In genomic region chr4:104941661-104942062, GRCh38 we compare ENCODE assay signal across 14 cellular contexts.
DNase-seq lines count a peak whose midpoint lies in the region; ATAC-seq and TF ChIP-seq lines count a peak whose summit lies in the region.
"Had no signal": no experiment of that assay in that cellular context is flagged by ENCODE, and none has a peak within 500 bp of the region (broad histone marks: within the 10 kb centered on the region; RNA-seq: fewer than 3 reads in every experiment).

No MANE protein-coding gene starts in this region.

- H3K4me2 ChIP-seq in mesendoderm (ENCODE audit: low read length) = no peak overlapping the region

- H3K4me3 Mint-ChIP-seq in activated naive CD4-positive, alpha-beta T cell treated with anti-CD3 and anti-CD28 coated beads for 36 hours = no peak overlapping the region

- H3K4ac ChIP-seq in mesendoderm (ENCODE audit: low read depth, low read length) = no peak overlapping the region

- H3K56ac ChIP-seq in mesendoderm (ENCODE audit: low read length) = no peak overlapping the region

- no peak overlapping the region for H3K18ac ChIP-seq in mesendoderm (ENCODE audit: low read length)

- no peaks in the 10 kb centered on the region for H3K9me3 ChIP-seq in heart right ventricle
- no peaks in the 10 kb centered on the region for H3K9me3 ChIP-seq in testis
- H3K9me3 ChIP-seq: uterus had no signal

- WGBS in mesendoderm (ENCODE audit: extremely low coverage, insufficient coverage, low lambda C conversion rate) = no CpG with 5 or more reads among the region's 1 CpG
- WGBS in heart right ventricle, 2 donors = 35 to 37% methylated on average over 1 of the region's 1 CpG
- 49 to 57% methylated on average over 1 of the region's 1 CpG for WGBS in testis, 2 donors

- peaks cover 5% of the 10 kb centered on the region for H3K4me1 Mint-ChIP-seq in activated naive CD4-positive, alpha-beta T cell treated with anti-CD3 and anti-CD28 coated beads for 36 hours (ENCODE audit: low read depth)

- H2AK5ac ChIP-seq in mesendoderm (ENCODE audit: low read length) = no peak overlapping the region

- no peak overlapping the region for H3K4me3 ChIP-seq in mesendoderm (ENCODE audit: low read length)
- no peak overlapping the region for H3K4me3 ChIP-seq in heart right ventricle
- H3K4me3 ChIP-seq in testis = no peak overlapping the region
- H3K4me3 ChIP-seq: uterus had no signal

- H2BK15ac ChIP-seq in mesendoderm (replicated peaks; ENCODE audit: low read depth) = no peak overlapping the region

- H4K8ac ChIP-seq in mesendoderm (ENCODE audit: low read depth, low read length) = no peak overlapping the region

- TF ChIP-seq CTCF in heart right ventricle (IDR thresholded peaks at IDR 0.05) (no peak), testis (IDR thresholded peaks at IDR 0.05) (no peak)

- H3K27ac Mint-ChIP-seq in activated naive CD4-positive, alpha-beta T cell treated with anti-CD3 and anti-CD28 coated beads for 36 hours = no peak overlapping the region

- TF ChIP-seq POLR2A in testis (IDR thresholded peaks at IDR 0.05) = no peak

- no peaks in the 10 kb centered on the region for H3K79me1 ChIP-seq in mesendoderm (ENCODE audit: low read length)

- CTCF ChIA-PET in activated naive CD4-positive, alpha-beta T cell treated with anti-CD3 and anti-CD28 coated beads for 36 hours (lab: Charles Lee) = no interaction called here

- H3K9ac ChIP-seq in mesendoderm (ENCODE audit: low read length) = no peak overlapping the region

- H3K27me3 Mint-ChIP-seq in activated naive CD4-positive, alpha-beta T cell treated with anti-CD3 and anti-CD28 coated beads for 36 hours (ENCODE audit: low read depth) = no peaks in the 10 kb centered on the region

- H3K9me3 Mint-ChIP-seq in activated naive CD4-positive, alpha-beta T cell treated with anti-CD3 and anti-CD28 coated beads for 36 hours = no peaks in the 10 kb centered on the region

- intact Hi-C loops in heart right ventricle (cut with DNase I) (no loop called here), testis (cut with DNase I; ENCODE audit: low total_unique reads) (no loop called here)
- intact Hi-C loops in activated naive CD4-positive, alpha-beta T cell treated with anti-CD3 and anti-CD28 coated beads for 36 hours (cut with micrococcal nuclease) = no loop called here

- H2BK5ac ChIP-seq in mesendoderm (ENCODE audit: low read length) = no peak overlapping the region

- H3K27ac ChIP-seq in mesendoderm (ENCODE audit: low read depth, low read length) = no peak overlapping the region
- no peak overlapping the region for H3K27ac ChIP-seq in heart right ventricle
- no peak overlapping the region for H3K27ac ChIP-seq in testis
- H3K27ac ChIP-seq: uterus had no signal

- no peak overlapping the region for H3K23ac ChIP-seq in mesendoderm (ENCODE audit: low read length)

- no peaks in the 10 kb centered on the region for H3K36me3 Mint-ChIP-seq in activated naive CD4-positive, alpha-beta T cell treated with anti-CD3 and anti-CD28 coated beads for 36 hours (ENCODE audit: low read depth)

- no peak overlapping the region for H4K5ac ChIP-seq in mesendoderm (ENCODE audit: low read length)

- H3K36me3 ChIP-seq in mesendoderm (ENCODE audit: control insufficient read depth, insufficient read depth, low read length) (no peaks in the 10 kb centered on the region), heart right ventricle (no peaks in the 10 kb centered on the region), testis (ENCODE audit: low read depth, missing control alignments) (no peaks in the 10 kb centered on the region)
- H3K36me3 ChIP-seq: uterus had no signal

- no peak overlapping the region for H2BK120ac ChIP-seq in mesendoderm (ENCODE audit: low read depth, low read length)

- H3K79me2 ChIP-seq in mesendoderm (ENCODE audit: control insufficient read depth, insufficient read depth, low read length) = no peaks in the 10 kb centered on the region

- no peaks in the 10 kb centered on the region for H3K4me1 ChIP-seq in mesendoderm (ENCODE audit: control insufficient read depth, low read depth, low read length)
- no peaks in the 10 kb centered on the region for H3K4me1 ChIP-seq in heart right ventricle
- no peaks in the 10 kb centered on the region for H3K4me1 ChIP-seq in testis
- H3K4me1 ChIP-seq: uterus had no signal

- H3K27me3 ChIP-seq in mesendoderm (ENCODE audit: insufficient read depth, low read length, poor library complexity) (no peaks in the 10 kb centered on the region), heart right ventricle (no peaks in the 10 kb centered on the region), testis (no peaks in the 10 kb centered on the region)
- H3K27me3 ChIP-seq: uterus had no signal

- DNase-seq in kidney glomerular epithelial cell (lab: John Stamatoyannopoulos, UW) = peak; percentile 39
- no peak for DNase-seq in mesendoderm
- DNase-seq in heart right ventricle = no peak
- no peak for DNase-seq in testis
- DNase-seq in activated naive CD4-positive, alpha-beta T cell treated with anti-CD3 and anti-CD28 coated beads for 36 hours = no peak
- DNase-seq: activated naive CD4-positive, alpha-beta T cell treated with Interleukin-2 at 50 U/mL for 16 hours; DMS 273 treated with DMSO at 0.1 percent for 48 hours; glutamatergic neuron; right cardiac atrium; uterus had no signal

- ATAC-seq in GM18858 (IDR thresholded peaks at IDR 0.05; ENCODE audit: unreplicated experiment) (peak; percentile 81), GM21825 (IDR thresholded peaks at IDR 0.05; ENCODE audit: unreplicated experiment) (peak; percentile 53), HG03558 (IDR thresholded peaks at IDR 0.05; ENCODE audit: extremely low read depth, unreplicated experiment) (peak; percentile 73), heart right ventricle (no peak)
- ATAC-seq: Panc1, right cardiac atrium had no signal

Comparison
In these comparisons a context has a peak if more than half of its experiments do, and no peak if none do; other contexts are left out.
1. ATAC-seq: peak in GM18858 (single experiment), GM21825 (single experiment) and HG03558 (single experiment); none in heart right ventricle (0 of 8).